7 cellular contexts compared by ENCODE assay signal in genomic region chr2:59044733-59045132, GRCh38.
"Had no signal": no experiment of that assay in that cellular context is flagged by ENCODE, and none has a peak within 500 bp of the region (broad histone marks: within the 10 kb centered on the region; RNA-seq: fewer than 3 reads in every experiment).

No MANE protein-coding gene starts in this region.

- H3K4me3 ChIP-seq: GM23248 had no signal

- H3K4me1 Mint-ChIP-seq: H9, IgD-negative memory B cell had no signal

- H3K36me3 Mint-ChIP-seq: IgD-negative memory B cell had no signal

- H3K27me3 Mint-ChIP-seq: IgD-negative memory B cell had no signal

- H3K9ac ChIP-seq: GM23248 had no signal

- H3K4me3 Mint-ChIP-seq: H9, HFFc6, IgD-negative memory B cell had no signal

- H2AFZ ChIP-seq: GM23248 had no signal

- DNase-seq: GM23248, H9, HCEC 1CT, HFFc6 had no signal

- ATAC-seq: HepG2 had no signal

- H3K27ac ChIP-seq: GM23248, HL-60 had no signal

- H3K9me3 Mint-ChIP-seq: H9, HFFc6, IgD-negative memory B cell had no signal

- H3K27ac Mint-ChIP-seq: H9, HFFc6, IgD-negative memory B cell had no signal
